Comparison of ENCODE assay signal across 1 cellular context in genomic region chr21:45592208-45592619, GRCh38.
A peak's percentile ranks its signal among the peaks of the same experiment; 100 is the strongest.
TF ChIP-seq lines count a peak whose summit lies in the region.

No MANE protein-coding gene starts in this region.

TF ChIP-seq in K562, 482 proteins besides CTCF, POLR2A, EP300 and RAD21 (continued from another document):
- TF ChIP-seq ZNF277 (CRISPR knock-in tag; IDR thresholded peaks at IDR 0.05; ENCODE audit: borderline replicate concordance), result no peak
- TF ChIP-seq CBFB (CRISPR knock-in tag; IDR thresholded peaks at IDR 0.05), result no peak
- no peak for TF ChIP-seq CHCHD3 (CRISPR knock-in tag; IDR thresholded peaks at IDR 0.05)
- TF ChIP-seq XRCC5 (IDR thresholded peaks at IDR 0.05; ENCODE audit: low read depth, low read length), result no peak
- TF ChIP-seq HDAC2 (IDR thresholded peaks at IDR 0.05), result no peak
- no peak for TF ChIP-seq SAFB2 (IDR thresholded peaks at IDR 0.05; ENCODE audit: borderline replicate concordance, low read depth, low read length, severe bottlenecking)
- TF ChIP-seq POLR2AphosphoS2 (IDR thresholded peaks at IDR 0.05; ENCODE audit: low read length), result no peak
- TF ChIP-seq, protein P1, sequence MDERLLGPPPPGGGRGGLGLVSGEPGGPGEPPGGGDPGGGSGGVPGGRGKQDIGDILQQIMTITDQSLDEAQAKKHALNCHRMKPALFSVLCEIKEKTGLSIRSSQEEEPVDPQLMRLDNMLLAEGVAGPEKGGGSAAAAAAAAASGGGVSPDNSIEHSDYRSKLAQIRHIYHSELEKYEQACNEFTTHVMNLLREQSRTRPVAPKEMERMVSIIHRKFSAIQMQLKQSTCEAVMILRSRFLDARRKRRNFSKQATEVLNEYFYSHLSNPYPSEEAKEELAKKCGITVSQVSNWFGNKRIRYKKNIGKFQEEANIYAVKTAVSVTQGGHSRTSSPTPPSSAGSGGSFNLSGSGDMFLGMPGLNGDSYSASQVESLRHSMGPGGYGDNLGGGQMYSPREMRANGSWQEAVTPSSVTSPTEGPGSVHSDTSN (CRISPR knock-in tag; IDR thresholded peaks at IDR 0.05; ENCODE audit: low read depth), result peak; percentile 84
- TF ChIP-seq, protein P1 (tag; conservative IDR thresholded peaks at IDR 0.05; ENCODE audit: low read depth), result peak; percentile 93
- no peak for TF ChIP-seq FOXJ2 (tag; IDR thresholded peaks at IDR 0.05)
- no peak for TF ChIP-seq HSF4 (CRISPR knock-in tag; IDR thresholded peaks at IDR 0.05; ENCODE audit: borderline replicate concordance)
- no peak for TF ChIP-seq ZNF57 (CRISPR knock-in tag; IDR thresholded peaks at IDR 0.05)
- TF ChIP-seq ZNF280A (IDR thresholded peaks at IDR 0.05; ENCODE audit: low read depth, partially characterized antibody), result no peak
- no peak for TF ChIP-seq ZNF431 (CRISPR knock-in tag; IDR thresholded peaks at IDR 0.05)
- TF ChIP-seq, protein P2, sequence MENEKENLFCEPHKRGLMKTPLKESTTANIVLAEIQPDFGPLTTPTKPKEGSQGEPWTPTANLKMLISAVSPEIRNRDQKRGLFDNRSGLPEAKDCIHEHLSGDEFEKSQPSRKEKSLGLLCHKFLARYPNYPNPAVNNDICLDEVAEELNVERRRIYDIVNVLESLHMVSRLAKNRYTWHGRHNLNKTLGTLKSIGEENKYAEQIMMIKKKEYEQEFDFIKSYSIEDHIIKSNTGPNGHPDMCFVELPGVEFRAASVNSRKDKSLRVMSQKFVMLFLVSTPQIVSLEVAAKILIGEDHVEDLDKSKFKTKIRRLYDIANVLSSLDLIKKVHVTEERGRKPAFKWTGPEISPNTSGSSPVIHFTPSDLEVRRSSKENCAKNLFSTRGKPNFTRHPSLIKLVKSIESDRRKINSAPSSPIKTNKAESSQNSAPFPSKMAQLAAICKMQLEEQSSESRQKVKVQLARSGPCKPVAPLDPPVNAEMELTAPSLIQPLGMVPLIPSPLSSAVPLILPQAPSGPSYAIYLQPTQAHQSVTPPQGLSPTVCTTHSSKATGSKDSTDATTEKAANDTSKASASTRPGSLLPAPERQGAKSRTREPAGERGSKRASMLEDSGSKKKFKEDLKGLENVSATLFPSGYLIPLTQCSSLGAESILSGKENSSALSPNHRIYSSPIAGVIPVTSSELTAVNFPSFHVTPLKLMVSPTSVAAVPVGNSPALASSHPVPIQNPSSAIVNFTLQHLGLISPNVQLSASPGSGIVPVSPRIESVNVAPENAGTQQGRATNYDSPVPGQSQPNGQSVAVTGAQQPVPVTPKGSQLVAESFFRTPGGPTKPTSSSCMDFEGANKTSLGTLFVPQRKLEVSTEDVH (IDR thresholded peaks at IDR 0.05; ENCODE audit: low read depth, partially characterized antibody), result no peak
- no peak for TF ChIP-seq PURB (CRISPR knock-in tag; IDR thresholded peaks at IDR 0.05; ENCODE audit: low read depth)
- no peak for TF ChIP-seq ZNF384 (IDR thresholded peaks at IDR 0.05; ENCODE audit: low read depth, low read length)
- TF ChIP-seq NFE2 (IDR thresholded peaks at IDR 0.05; ENCODE audit: low read depth), result peak; percentile 96
- TF ChIP-seq SMAD3 (CRISPR knock-in tag; conservative IDR thresholded peaks at IDR 0.05), result no peak
- TF ChIP-seq MCM2 (IDR thresholded peaks at IDR 0.05; ENCODE audit: low read depth), result no peak
- TF ChIP-seq, protein P3, sequence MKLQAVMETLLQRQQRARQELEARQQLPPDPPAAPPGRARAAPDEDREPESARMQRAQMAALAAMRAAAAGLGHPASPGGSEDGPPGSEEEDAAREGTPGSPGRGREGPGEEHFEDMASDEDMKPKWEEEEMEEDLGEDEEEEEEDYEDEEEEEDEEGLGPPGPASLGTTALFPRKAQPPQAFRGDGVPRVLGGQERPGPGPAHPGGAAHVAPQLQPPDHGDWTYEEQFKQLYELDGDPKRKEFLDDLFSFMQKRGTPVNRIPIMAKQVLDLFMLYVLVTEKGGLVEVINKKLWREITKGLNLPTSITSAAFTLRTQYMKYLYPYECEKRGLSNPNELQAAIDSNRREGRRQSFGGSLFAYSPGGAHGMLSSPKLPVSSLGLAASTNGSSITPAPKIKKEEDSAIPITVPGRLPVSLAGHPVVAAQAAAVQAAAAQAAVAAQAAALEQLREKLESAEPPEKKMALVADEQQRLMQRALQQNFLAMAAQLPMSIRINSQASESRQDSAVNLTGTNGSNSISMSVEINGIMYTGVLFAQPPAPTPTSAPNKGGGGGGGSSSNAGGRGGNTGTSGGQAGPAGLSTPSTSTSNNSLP (IDR thresholded peaks at IDR 0.05; ENCODE audit: borderline replicate concordance, low read depth, low read length), result peak; percentile 75; the same call in 1 of the 2 replicates
- no peak for TF ChIP-seq POU5F1 (IDR thresholded peaks at IDR 0.05; ENCODE audit: borderline replicate concordance, low read depth, low read length, partially characterized antibody)
- no peak for TF ChIP-seq ZNF41 (CRISPR knock-in tag; conservative IDR thresholded peaks at IDR 0.05)
- no peak for TF ChIP-seq IRF9 (tag; IDR thresholded peaks at IDR 0.05)
- TF ChIP-seq, protein P4, sequence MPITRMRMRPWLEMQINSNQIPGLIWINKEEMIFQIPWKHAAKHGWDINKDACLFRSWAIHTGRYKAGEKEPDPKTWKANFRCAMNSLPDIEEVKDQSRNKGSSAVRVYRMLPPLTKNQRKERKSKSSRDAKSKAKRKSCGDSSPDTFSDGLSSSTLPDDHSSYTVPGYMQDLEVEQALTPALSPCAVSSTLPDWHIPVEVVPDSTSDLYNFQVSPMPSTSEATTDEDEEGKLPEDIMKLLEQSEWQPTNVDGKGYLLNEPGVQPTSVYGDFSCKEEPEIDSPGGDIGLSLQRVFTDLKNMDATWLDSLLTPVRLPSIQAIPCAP (CRISPR knock-in tag; IDR thresholded peaks at IDR 0.05; ENCODE audit: borderline replicate concordance), result no peak
- peak; percentile 96 for TF ChIP-seq C11orf30 (IDR thresholded peaks at IDR 0.05; ENCODE audit: low read depth)
- no peak for TF ChIP-seq ZBED1 (IDR thresholded peaks at IDR 0.05)
- TF ChIP-seq ZBTB9 (CRISPR knock-in tag; IDR thresholded peaks at IDR 0.05), result no peak
- TF ChIP-seq NR3C1 (CRISPR knock-in tag; IDR thresholded peaks at IDR 0.05), result no peak
- TF ChIP-seq TAL1 (IDR thresholded peaks at IDR 0.05), result 0 out of 2 replicates have a peak, but pooled peaks have one; percentile 6
- TF ChIP-seq, protein P5, sequence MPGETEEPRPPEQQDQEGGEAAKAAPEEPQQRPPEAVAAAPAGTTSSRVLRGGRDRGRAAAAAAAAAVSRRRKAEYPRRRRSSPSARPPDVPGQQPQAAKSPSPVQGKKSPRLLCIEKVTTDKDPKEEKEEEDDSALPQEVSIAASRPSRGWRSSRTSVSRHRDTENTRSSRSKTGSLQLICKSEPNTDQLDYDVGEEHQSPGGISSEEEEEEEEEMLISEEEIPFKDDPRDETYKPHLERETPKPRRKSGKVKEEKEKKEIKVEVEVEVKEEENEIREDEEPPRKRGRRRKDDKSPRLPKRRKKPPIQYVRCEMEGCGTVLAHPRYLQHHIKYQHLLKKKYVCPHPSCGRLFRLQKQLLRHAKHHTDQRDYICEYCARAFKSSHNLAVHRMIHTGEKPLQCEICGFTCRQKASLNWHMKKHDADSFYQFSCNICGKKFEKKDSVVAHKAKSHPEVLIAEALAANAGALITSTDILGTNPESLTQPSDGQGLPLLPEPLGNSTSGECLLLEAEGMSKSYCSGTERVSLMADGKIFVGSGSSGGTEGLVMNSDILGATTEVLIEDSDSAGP (CRISPR knock-in tag; IDR thresholded peaks at IDR 0.05), result no peak
- TF ChIP-seq KLF16 (IDR thresholded peaks at IDR 0.05), result no peak
- no peak for TF ChIP-seq BDP1 (IDR thresholded peaks at IDR 0.05; ENCODE audit: insufficient read depth, insufficient read length)
- TF ChIP-seq PML (IDR thresholded peaks at IDR 0.05; ENCODE audit: low read length), result no peak
- TF ChIP-seq ZNF224 (CRISPR knock-in tag; IDR thresholded peaks at IDR 0.05), result no peak
- TF ChIP-seq GATAD2B (IDR thresholded peaks at IDR 0.05; ENCODE audit: borderline replicate concordance), result no peak
- TF ChIP-seq GABPA (tag; conservative IDR thresholded peaks at IDR 0.05; ENCODE audit: low read depth), result no peak
- TF ChIP-seq MYC (IDR thresholded peaks at IDR 0.05; ENCODE audit: low read depth, low read length), result peak; percentile 36; the same call in 1 of the 2 replicates
- no peak for TF ChIP-seq MYC (CRISPR knock-in tag; IDR thresholded peaks at IDR 0.05; ENCODE audit: borderline replicate concordance, low read depth)
- no peak for TF ChIP-seq NR4A1 (CRISPR knock-in tag; IDR thresholded peaks at IDR 0.05)
- TF ChIP-seq NR4A1 (tag; IDR thresholded peaks at IDR 0.05), result no peak
- TF ChIP-seq TBP (optimal IDR thresholded peaks at IDR 0.05; ENCODE audit: low read depth, low read length), result no peak
- no peak for TF ChIP-seq KLF6 (CRISPR knock-in tag; IDR thresholded peaks at IDR 0.05; ENCODE audit: borderline replicate concordance)
- peak; percentile 67; the same call in 1 of the 2 replicates for TF ChIP-seq CTBP1 (IDR thresholded peaks at IDR 0.05; ENCODE audit: borderline replicate concordance)
- no peak for TF ChIP-seq FOXA1 (IDR thresholded peaks at IDR 0.05; ENCODE audit: borderline replicate concordance)
- TF ChIP-seq SIN3A (IDR thresholded peaks at IDR 0.05; ENCODE audit: borderline replicate concordance in 2 of 2, control insufficient read depth in 1 of 2, low read depth in 2 of 2, low read length in 2 of 2), result no peak
- TF ChIP-seq, protein P6, sequence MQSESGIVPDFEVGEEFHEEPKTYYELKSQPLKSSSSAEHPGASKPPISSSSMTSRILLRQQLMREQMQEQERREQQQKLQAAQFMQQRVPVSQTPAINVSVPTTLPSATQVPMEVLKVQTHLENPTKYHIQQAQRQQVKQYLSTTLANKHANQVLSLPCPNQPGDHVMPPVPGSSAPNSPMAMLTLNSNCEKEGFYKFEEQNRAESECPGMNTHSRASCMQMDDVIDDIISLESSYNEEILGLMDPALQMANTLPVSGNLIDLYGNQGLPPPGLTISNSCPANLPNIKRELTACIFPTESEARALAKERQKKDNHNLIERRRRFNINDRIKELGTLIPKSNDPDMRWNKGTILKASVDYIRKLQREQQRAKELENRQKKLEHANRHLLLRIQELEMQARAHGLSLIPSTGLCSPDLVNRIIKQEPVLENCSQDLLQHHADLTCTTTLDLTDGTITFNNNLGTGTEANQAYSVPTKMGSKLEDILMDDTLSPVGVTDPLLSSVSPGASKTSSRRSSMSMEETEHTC (IDR thresholded peaks at IDR 0.05), result no peak
- no peak; the same call in 1 of the 2 replicates for TF ChIP-seq MTA3 (IDR thresholded peaks at IDR 0.05; ENCODE audit: borderline replicate concordance)
